In the genomic region with DNA sequence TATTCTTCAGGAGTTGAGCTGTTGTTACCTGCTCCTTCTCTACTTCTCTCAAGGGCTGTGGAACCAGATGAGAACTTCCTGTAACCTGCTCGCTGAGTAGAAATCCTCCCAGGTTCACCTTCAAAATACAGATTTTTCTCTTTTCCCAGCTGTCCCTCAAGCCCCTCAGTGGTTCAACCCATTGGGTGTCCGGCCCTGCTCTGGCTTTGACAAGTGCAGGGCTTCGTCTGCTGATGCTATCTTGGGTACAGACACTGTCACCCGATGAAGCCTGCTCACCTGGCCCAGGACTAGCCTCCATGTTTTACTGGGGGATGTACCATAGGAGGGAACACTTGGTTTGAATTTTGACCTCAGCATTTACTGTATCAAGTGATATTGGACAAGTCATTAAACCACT, we compare ENCODE assay signal across 34 cellular contexts.
"Had no signal": no experiment of that assay in that cellular context is flagged by ENCODE, and none has a peak within 500 bp of the region (broad histone marks: within the 10 kb centered on the region; RNA-seq: fewer than 3 reads in every experiment).

No MANE protein-coding gene starts in this region.

- H3K9me3 ChIP-seq: MG63 had no signal

- H3K27me3 ChIP-seq: MG63 had no signal

- H3K36me3 ChIP-seq: MG63 had no signal

- H3K27ac ChIP-seq: KMS-11 had no signal

- DNase-seq: Karpas-422, Kasumi-1, MG63, MM.1S, MV-4-11, NCI-H1048, NCI-H1092, NCI-H1092 treated with DMSO at 0.1 percent for 48 hours, NCI-H1105, NCI-H1105 treated with DMSO at 0.1 percent for 48 hours, NCI-H1417, NCI-H1417 treated with DMSO at 0.1 percent for 48 hours, NCI-H1436, NCI-H1436 treated with DMSO at 0.1 percent for 48 hours, NCI-H146, NCI-H1694, NCI-H1694 treated with DMSO at 0.1 percent for 48 hours, NCI-H187, NCI-H187 treated with DMSO at 0.1 percent for 48 hours, NCI-H1930, NCI-H2029, NCI-H2029 treated with DMSO at 0.1 percent for 48 hours, NCI-H2081, NCI-H2081 treated with DMSO at 0.1 percent for 48 hours, NCI-H2107, NCI-H2171, NCI-H2171 treated with DMSO at 0.1 percent for 48 hours, NCI-H2227 treated with DMSO at 0.1 percent for 48 hours, NCI-H226, NCI-H446, NCI-H446 treated with DMSO at 0.1 percent for 48 hours, NCI-H510A, NCI-H510A treated with DMSO at 0.1 percent for 48 hours had no signal

- H3K4me3 ChIP-seq: MG63 had no signal
